Comparison of ENCODE assay signal across 8 cellular contexts in the genomic region with DNA sequence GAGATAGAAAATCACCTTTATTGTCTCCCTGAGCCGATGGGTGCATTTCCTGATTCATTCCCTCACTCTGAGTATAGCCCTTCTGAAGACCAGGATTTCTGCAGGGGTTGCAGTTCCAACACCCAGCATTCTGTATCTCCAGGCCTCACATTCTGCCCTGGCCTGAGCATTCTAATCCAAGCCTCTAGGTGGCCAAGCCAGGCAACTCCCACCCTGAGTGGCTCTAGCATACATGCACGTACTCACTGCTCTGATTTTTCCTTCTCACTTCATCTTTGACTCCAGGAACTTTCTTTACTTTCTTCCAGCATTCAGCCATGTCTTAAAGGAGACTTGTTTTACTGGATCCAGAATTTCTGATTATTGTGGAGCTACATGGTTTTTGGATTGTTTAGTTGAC.
DNase-seq lines count a peak whose midpoint lies in the region; ATAC-seq and TF ChIP-seq lines count a peak whose summit lies in the region.

No MANE protein-coding gene starts in this region.

- H3K27me3 ChIP-seq in colonic mucosa: no peaks in the 10 kb centered on the region

- no peak overlapping the region for H3K27ac Mint-ChIP-seq in naive B cell

- H3K4me3 ChIP-seq in GM12865 (ENCODE audit: low read depth, low read length) (no peak overlapping the region), colonic mucosa (no peak overlapping the region), coronary artery (no peak overlapping the region)

- H3K36me3 ChIP-seq in colonic mucosa: no peaks in the 10 kb centered on the region

- peaks cover 0 to 7% (median 1%) of the 10 kb centered on the region in 7 donors for H3K9me3 Mint-ChIP-seq in naive B cell

- peak; percentile 29 for DNase-seq in AG08396 (ENCODE audit: low spot score)
- peak; percentile 65 for DNase-seq in GM12865 (ENCODE audit: low read depth)
- DNase-seq in NCI-H510A (lab: John Stamatoyannopoulos, UW): peak; percentile 11
- DNase-seq in colonic mucosa: peak; percentile 46
- no peak for DNase-seq in naive B cell
- DNase-seq in stimulated activated CD4-positive, alpha-beta T cell treated with anti-CD3 and anti-CD28 coated beads, Interleukin-12 subunit alpha, Interleukin-12 subunit beta, amount 100 ng/mL, for 4 hours: no peak
- no peak for DNase-seq in coronary artery (ENCODE audit: low spot score)

- intact Hi-C loops in colonic mucosa (cut with DNase I): loop anchor here (5.0 kb wide), 3 partner anchors 339 to 574 kb away; no protein-coding TSS in a partner anchor

- no peaks in the 10 kb centered on the region for H3K9me3 ChIP-seq in colonic mucosa

- TF ChIP-seq CTCF in GM12865 (IDR thresholded peaks at IDR 0.05; ENCODE audit: insufficient read depth, low read depth, low read length, missing control alignments): peak; percentile 57
- peak; percentile 49 for TF ChIP-seq CTCF in colonic mucosa (IDR thresholded peaks at IDR 0.05)
- no peak for TF ChIP-seq CTCF in coronary artery (IDR thresholded peaks at IDR 0.05)

- peaks cover 0 to 8% (median 5%) of the 10 kb centered on the region in 3 donors for H3K27me3 Mint-ChIP-seq in naive B cell

- H3K4me1 ChIP-seq in colonic mucosa: no peaks in the 10 kb centered on the region

- no peak overlapping the region for H3K9ac ChIP-seq in colonic mucosa (ENCODE audit: low read depth in 2 of 2, low read length in 2 of 2)

- ATAC-seq in HG02852 (IDR thresholded peaks at IDR 0.05; ENCODE audit: unreplicated experiment): peak; percentile 64
- ATAC-seq in naive B cell (ENCODE audit: low read depth in 2 of 2): peak; percentile 27 to 38

- H3K27ac ChIP-seq in colonic mucosa: no peak overlapping the region
- H3K27ac ChIP-seq in coronary artery: no peak overlapping the region

- H3K4me3 Mint-ChIP-seq in naive B cell: no peak overlapping the region

- H3K4me1 Mint-ChIP-seq in naive B cell: peaks cover 19 to 26% (median 23%) of the 10 kb centered on the region in 3 donors

- no peaks in the 10 kb centered on the region for H3K36me3 Mint-ChIP-seq in naive B cell

Comparison
In these comparisons a context has a peak if more than half of its experiments do, and no peak if none do; other contexts are left out.
1. DNase-seq: peak in AG08396 (single experiment), GM12865 (single experiment), NCI-H510A (single experiment) and colonic mucosa (single experiment); none in naive B cell (single experiment), stimulated activated CD4-positive, alpha-beta T cell treated with anti-CD3 and anti-CD28 coated beads, Interleukin-12 subunit alpha, Interleukin-12 subunit beta, amount 100 ng/mL, for 4 hours (single experiment) and coronary artery (single experiment).